In the genomic region with DNA sequence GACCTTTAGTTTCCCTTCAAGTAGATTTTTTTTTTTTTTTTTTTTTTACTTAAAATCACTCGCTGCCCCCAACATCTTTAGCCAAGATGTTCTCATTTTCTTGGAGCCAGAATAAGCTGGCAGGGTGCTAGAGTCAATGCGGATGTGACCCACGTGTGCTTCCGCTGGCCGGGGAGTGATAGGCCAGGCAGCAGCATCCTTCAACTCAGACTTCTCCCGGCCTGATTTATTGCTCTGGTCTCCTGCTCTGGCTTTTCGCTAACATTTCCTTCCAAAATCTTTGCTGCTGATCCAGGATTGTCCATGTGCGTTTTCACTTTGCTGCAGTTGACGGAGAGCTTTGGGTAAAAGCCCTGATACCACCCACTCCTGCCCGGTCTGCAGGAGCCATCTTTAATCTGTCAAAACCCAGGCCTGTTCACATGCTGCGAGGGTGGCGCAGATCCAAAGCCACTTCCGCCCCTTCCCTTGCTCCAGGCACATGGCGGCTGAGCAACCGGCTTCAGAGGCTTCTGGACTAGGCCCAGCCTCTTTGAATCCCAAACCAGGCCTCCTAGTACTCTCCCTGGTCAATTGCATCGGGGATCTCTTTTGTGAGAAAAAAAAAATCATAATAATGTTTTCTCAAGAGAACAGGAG, we compare ENCODE assay signal across 17 cellular contexts.
A peak's percentile ranks its signal among the peaks of the same experiment; 100 is the strongest.
DNase-seq lines count a peak whose midpoint lies in the region; ATAC-seq and TF ChIP-seq lines count a peak whose summit lies in the region.
"Had no signal": no experiment of that assay in that cellular context is flagged by ENCODE, and none has a peak within 500 bp of the region (broad histone marks: within the 10 kb centered on the region; RNA-seq: fewer than 3 reads in every experiment).

No MANE protein-coding gene starts in this region.

- no peak for ATAC-seq in SK-N-SH treated with all-trans-retinoic acid at 6 μM for 48 hours
- ATAC-seq in CD4-positive, alpha-beta T cell (ENCODE audit: poor library complexity): no peak
- ATAC-seq: natural killer cell treated with Interleukin-12 subunit alpha and Interleukin-12 subunit beta and Interleukin-15 and Interleukin-18, amount 100 ng/mL, for 72 hours had no signal

- H3K4me1 Mint-ChIP-seq in CD4-positive, alpha-beta T cell (ENCODE audit: low read depth): no peaks in the 10 kb centered on the region
- H3K4me1 Mint-ChIP-seq: immature natural killer cell had no signal

- intact Hi-C loops in lower leg skin (cut with DNase I; ENCODE audit: low total_unique reads): no loop called here
- intact Hi-C loops in tibial artery (cut with DNase I; ENCODE audit: low total_unique reads): loop anchor here (5.0 kb wide), 1 partner anchor 52 kb away; no protein-coding TSS in a partner anchor
- intact Hi-C loops in CD4-positive, alpha-beta T cell (cut with DNase I, micrococcal nuclease): no loop called here

- no peak overlapping the region for H3K27ac Mint-ChIP-seq in CD4-positive, alpha-beta T cell
- H3K27ac Mint-ChIP-seq: activated naive CD4-positive, alpha-beta T cell treated with anti-CD3 and anti-CD28 coated beads for 36 hours; immature natural killer cell; natural killer cell treated with Interleukin-12 subunit alpha and Interleukin-12 subunit beta and Interleukin-15 and Interleukin-18, amount 100 ng/mL, for 72 hours; type B pancreatic cell had no signal

- no peak overlapping the region for H3K27ac ChIP-seq in SK-N-SH (ENCODE audit: low read depth in 2 of 2, low read length in 1 of 2)
- H3K27ac ChIP-seq in tibial artery: peak overlapping the region in 1 of 2 donors; percentile 36
- no peak overlapping the region for H3K27ac ChIP-seq in CD4-positive, alpha-beta T cell (ENCODE audit: low read depth, low read length)
- H3K27ac ChIP-seq: 22Rv1 had no signal

- H4K20me1 ChIP-seq in SK-N-SH (ENCODE audit: insufficient read depth): no peaks in the 10 kb centered on the region

- TF ChIP-seq CTCF in SK-N-SH (IDR thresholded peaks at IDR 0.05) (no peak), fibroblast of mammary gland (conservative IDR thresholded peaks at IDR 0.05; ENCODE audit: control insufficient read depth, insufficient read depth, low read depth, low read length) (no peak), lower leg skin (IDR thresholded peaks at IDR 0.05) (no peak), tibial artery (IDR thresholded peaks at IDR 0.05) (no peak)
- TF ChIP-seq CTCF in CD4-positive, alpha-beta T cell (IDR thresholded peaks at IDR 0.05): no peak

- H3K9me3 ChIP-seq in SK-N-SH: no peaks in the 10 kb centered on the region
- no peaks in the 10 kb centered on the region for H3K9me3 ChIP-seq in tibial artery
- no peaks in the 10 kb centered on the region for H3K9me3 ChIP-seq in CD4-positive, alpha-beta T cell (ENCODE audit: control insufficient read depth, low read length)

- H3K36me3 Mint-ChIP-seq in CD4-positive, alpha-beta T cell (ENCODE audit: low read depth): no peaks in the 10 kb centered on the region
- H3K36me3 Mint-ChIP-seq: immature natural killer cell; natural killer cell treated with Interleukin-12 subunit alpha and Interleukin-12 subunit beta and Interleukin-15 and Interleukin-18, amount 100 ng/mL, for 72 hours; type B pancreatic cell had no signal

- DNase-seq in SK-N-SH (peak; percentile 15), fibroblast of mammary gland (ENCODE audit: low read depth) (peak; percentile 72), lower leg skin (ENCODE audit: low spot score in 2 of 2) (peak; percentile 31 to 87), tibial artery (peak; percentile 52 to 77), Ammon's horn (ENCODE audit: low spot score) (no peak), NCI-H524 (lab: John Stamatoyannopoulos, UW) (no peak)
- no peak for DNase-seq in CD4-positive, alpha-beta T cell
- DNase-seq: activated CD8-positive, alpha-beta memory T cell treated with anti-CD3 and anti-CD28 coated beads for 24 hours; activated naive CD4-positive, alpha-beta T cell treated with anti-CD3 and anti-CD28 coated beads for 36 hours; immature natural killer cell; NCI-H187; NCI-H774 had no signal

- no peak for TF ChIP-seq POLR2A in lower leg skin (IDR thresholded peaks at IDR 0.05)

- POLR2A ChIA-PET in SK-N-SH (lab: Yijun Ruan, JAX): no interaction called here
- POLR2A ChIA-PET in CD4-positive, alpha-beta T cell (lab: Charles Lee): no interaction called here

- H3K4me1 ChIP-seq in SK-N-SH (ENCODE audit: control insufficient read depth in 1 of 2, insufficient read depth in 2 of 2, low read depth in 1 of 2, low read length in 1 of 2): peaks cover 0 to 2% of the 10 kb centered on the region in 2 experiments; a peak in 1 of 4 replicates
- H3K4me1 ChIP-seq in tibial artery: peaks cover 0 to 16% (median 4%) of the 10 kb centered on the region in 4 donors

- CTCF ChIA-PET in SK-N-SH (lab: Yijun Ruan, JAX): no interaction called here
- CTCF ChIA-PET in CD4-positive, alpha-beta T cell (lab: Charles Lee): interaction anchor here (0.7 kb wide), 1 partner anchor 1728 kb away, joined by 3 read pairs; no protein-coding TSS in a partner anchor

- H3K27me3 Mint-ChIP-seq in CD4-positive, alpha-beta T cell: no peaks in the 10 kb centered on the region

- WGBS in SK-N-SH (ENCODE audit: low lambda C conversion rate): 77% methylated on average over 15 of the region's 16 CpGs
- 18 to 29% methylated on average over 16 of the region's 16 CpGs for WGBS in lower leg skin, 2 donors

- H3K36me3 ChIP-seq in SK-N-SH (replicated peaks in 1 of 2; ENCODE audit: control insufficient read depth in 1 of 2, insufficient read depth in 2 of 2, low read length in 1 of 2) (no peaks in the 10 kb centered on the region), tibial artery (no peaks in the 10 kb centered on the region)

- H3K4me3 ChIP-seq in SK-N-SH (ENCODE audit: low read depth in 2 of 2, low read length in 1 of 2) (no peak overlapping the region), fibroblast of mammary gland (ENCODE audit: control insufficient read depth, low read depth, low read length) (no peak overlapping the region), lower leg skin (ENCODE audit: low read depth, poor library complexity, severe bottlenecking) (no peak overlapping the region), tibial artery (peak overlapping the region; percentile 2 to 16)
- H3K4me3 ChIP-seq: coronary artery had no signal

- no peaks in the 10 kb centered on the region for H3K9me2 ChIP-seq in SK-N-SH

- no peaks in the 10 kb centered on the region for H3K9me3 Mint-ChIP-seq in CD4-positive, alpha-beta T cell
- H3K9me3 Mint-ChIP-seq: activated naive CD4-positive, alpha-beta T cell treated with anti-CD3 and anti-CD28 coated beads for 36 hours; immature natural killer cell; natural killer cell treated with Interleukin-12 subunit alpha and Interleukin-12 subunit beta and Interleukin-15 and Interleukin-18, amount 100 ng/mL, for 72 hours; type B pancreatic cell had no signal

- H3F3A ChIP-seq in SK-N-SH (replicated peaks; ENCODE audit: insufficient read depth): no peaks in the 10 kb centered on the region

- H3K79me2 ChIP-seq in SK-N-SH (ENCODE audit: insufficient read depth): no peaks in the 10 kb centered on the region

- no peak overlapping the region for H3K4me2 ChIP-seq in SK-N-SH

- no peak for TF ChIP-seq EP300 in SK-N-SH (IDR thresholded peaks at IDR 0.05; ENCODE audit: borderline replicate concordance in 1 of 2, low read depth in 1 of 2, low read length in 1 of 2)

- TF ChIP-seq RAD21 in SK-N-SH (IDR thresholded peaks at IDR 0.05; ENCODE audit: low read length): no peak

- no peak overlapping the region for H2AFZ ChIP-seq in SK-N-SH (ENCODE audit: low read depth)

- H3K9ac ChIP-seq in SK-N-SH: no peak overlapping the region

- no peak overlapping the region for H3K4me3 Mint-ChIP-seq in CD4-positive, alpha-beta T cell
- H3K4me3 Mint-ChIP-seq: activated naive CD4-positive, alpha-beta T cell treated with anti-CD3 and anti-CD28 coated beads for 36 hours; immature natural killer cell; natural killer cell treated with Interleukin-12 subunit alpha and Interleukin-12 subunit beta and Interleukin-15 and Interleukin-18, amount 100 ng/mL, for 72 hours; type B pancreatic cell had no signal

- H3K27me3 ChIP-seq in SK-N-SH (ENCODE audit: insufficient read depth): no peaks in the 10 kb centered on the region; the same call in 1 of the 2 replicates
- no peaks in the 10 kb centered on the region for H3K27me3 ChIP-seq in tibial artery
- no peaks in the 10 kb centered on the region for H3K27me3 ChIP-seq in CD4-positive, alpha-beta T cell (ENCODE audit: control insufficient read depth, insufficient read depth, low read length)

TF ChIP-seq in SK-N-SH, 30 proteins besides CTCF, POLR2A, EP300 and RAD21 (continues in another document):
- no peak for TF ChIP-seq TAF1 (IDR thresholded peaks at IDR 0.05; ENCODE audit: borderline replicate concordance, low read depth, low read length)
- no peak for TF ChIP-seq TEAD4 (IDR thresholded peaks at IDR 0.05; ENCODE audit: borderline replicate concordance, insufficient read depth)
- no peak for TF ChIP-seq GATA2 (CRISPR knock-in tag; IDR thresholded peaks at IDR 0.05)
- TF ChIP-seq, protein P1, sequence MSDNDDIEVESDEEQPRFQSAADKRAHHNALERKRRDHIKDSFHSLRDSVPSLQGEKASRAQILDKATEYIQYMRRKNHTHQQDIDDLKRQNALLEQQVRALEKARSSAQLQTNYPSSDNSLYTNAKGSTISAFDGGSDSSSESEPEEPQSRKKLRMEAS (IDR thresholded peaks at IDR 0.05; ENCODE audit: low read depth): no peak
- TF ChIP-seq RCOR1 (IDR thresholded peaks at IDR 0.05; ENCODE audit: low read length): no peak
- TF ChIP-seq FOXJ3 (CRISPR knock-in tag; IDR thresholded peaks at IDR 0.05): no peak
- TF ChIP-seq FOSL2 (IDR thresholded peaks at IDR 0.05; ENCODE audit: borderline replicate concordance, low read depth): no peak

TF ChIP-seq in SK-N-SH treated with all-trans-retinoic acid at 6 μM for 48 hours, 23 proteins besides CTCF, POLR2A, EP300 and RAD21 (continues in another document):
- no peak for TF ChIP-seq ZNF8 (CRISPR knock-in tag; IDR thresholded peaks at IDR 0.05)
- TF ChIP-seq BACH2 (CRISPR knock-in tag; IDR thresholded peaks at IDR 0.05; ENCODE audit: borderline replicate concordance): no peak

Comparison
In these comparisons a context has a peak if more than half of its experiments do, and no peak if none do; other contexts are left out.
1. DNase-seq: peak in SK-N-SH (single experiment), fibroblast of mammary gland (single experiment), lower leg skin (2 of 2) and tibial artery (2 of 2); none in CD4-positive, alpha-beta T cell (0 of 10), Ammon's horn (single experiment) and NCI-H524 (0 of 2).
2. H3K4me3 ChIP-seq: peak in tibial artery (2 of 2); none in SK-N-SH (0 of 2), fibroblast of mammary gland (single experiment) and lower leg skin (single experiment).